1 cellular context compared by ENCODE assay signal in the genomic region with DNA sequence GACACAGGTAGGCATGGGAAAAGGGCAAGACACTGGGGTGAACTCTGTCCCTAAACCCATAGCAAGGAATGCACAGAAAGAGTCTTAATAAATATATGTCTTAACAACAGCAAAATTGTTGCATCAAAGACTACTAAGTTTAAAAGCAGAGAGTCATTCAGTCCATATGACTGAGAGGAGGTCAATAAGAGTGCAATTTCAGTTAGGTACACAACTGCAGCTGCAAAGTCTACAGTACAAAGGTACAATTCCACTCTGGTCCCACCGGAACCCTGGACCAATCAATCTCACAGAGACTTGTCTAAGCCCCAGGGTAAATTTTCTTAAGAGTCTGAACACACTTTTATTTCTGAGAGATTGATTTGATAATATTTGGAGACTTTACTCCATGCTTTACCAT.
TF ChIP-seq lines count a peak whose summit lies in the region.

No MANE protein-coding gene starts in this region.

TF ChIP-seq in HepG2, 621 proteins besides CTCF, POLR2A, EP300 and RAD21 (continued from another document and continues in another):
- TF ChIP-seq, protein P1, sequence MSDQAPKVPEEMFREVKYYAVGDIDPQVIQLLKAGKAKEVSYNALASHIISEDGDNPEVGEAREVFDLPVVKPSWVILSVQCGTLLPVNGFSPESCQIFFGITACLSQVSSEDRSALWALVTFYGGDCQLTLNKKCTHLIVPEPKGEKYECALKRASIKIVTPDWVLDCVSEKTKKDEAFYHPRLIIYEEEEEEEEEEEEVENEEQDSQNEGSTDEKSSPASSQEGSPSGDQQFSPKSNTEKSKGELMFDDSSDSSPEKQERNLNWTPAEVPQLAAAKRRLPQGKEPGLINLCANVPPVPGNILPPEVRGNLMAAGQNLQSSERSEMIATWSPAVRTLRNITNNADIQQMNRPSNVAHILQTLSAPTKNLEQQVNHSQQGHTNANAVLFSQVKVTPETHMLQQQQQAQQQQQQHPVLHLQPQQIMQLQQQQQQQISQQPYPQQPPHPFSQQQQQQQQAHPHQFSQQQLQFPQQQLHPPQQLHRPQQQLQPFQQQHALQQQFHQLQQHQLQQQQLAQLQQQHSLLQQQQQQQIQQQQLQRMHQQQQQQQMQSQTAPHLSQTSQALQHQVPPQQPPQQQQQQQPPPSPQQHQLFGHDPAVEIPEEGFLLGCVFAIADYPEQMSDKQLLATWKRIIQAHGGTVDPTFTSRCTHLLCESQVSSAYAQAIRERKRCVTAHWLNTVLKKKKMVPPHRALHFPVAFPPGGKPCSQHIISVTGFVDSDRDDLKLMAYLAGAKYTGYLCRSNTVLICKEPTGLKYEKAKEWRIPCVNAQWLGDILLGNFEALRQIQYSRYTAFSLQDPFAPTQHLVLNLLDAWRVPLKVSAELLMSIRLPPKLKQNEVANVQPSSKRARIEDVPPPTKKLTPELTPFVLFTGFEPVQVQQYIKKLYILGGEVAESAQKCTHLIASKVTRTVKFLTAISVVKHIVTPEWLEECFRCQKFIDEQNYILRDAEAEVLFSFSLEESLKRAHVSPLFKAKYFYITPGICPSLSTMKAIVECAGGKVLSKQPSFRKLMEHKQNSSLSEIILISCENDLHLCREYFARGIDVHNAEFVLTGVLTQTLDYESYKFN (CRISPR knock-in tag; conservative IDR thresholded peaks at IDR 0.05): peak; percentile 92
- TF ChIP-seq GABPB1 (CRISPR knock-in tag; IDR thresholded peaks at IDR 0.05) (0 out of 2 replicates have a peak, but pooled peaks have one; percentile 18), ZNF446 (CRISPR knock-in tag; IDR thresholded peaks at IDR 0.05) (no peak), PCBP1 (IDR thresholded peaks at IDR 0.05; ENCODE audit: borderline replicate concordance, low read depth, low read length) (no peak), ZNF703 (CRISPR knock-in tag; IDR thresholded peaks at IDR 0.05; ENCODE audit: borderline replicate concordance) (no peak), ZNF572 (CRISPR knock-in tag; IDR thresholded peaks at IDR 0.05) (no peak), CREM (IDR thresholded peaks at IDR 0.05) (peak; percentile 88), CREM (CRISPR knock-in tag; IDR thresholded peaks at IDR 0.05) (no peak), MATR3 (CRISPR knock-in tag; IDR thresholded peaks at IDR 0.05) (no peak), PRPF4 (IDR thresholded peaks at IDR 0.05; ENCODE audit: low read depth, low read length, poor library complexity, severe bottlenecking) (no peak), HNRNPUL1 (IDR thresholded peaks at IDR 0.05; ENCODE audit: low read depth, low read length) (no peak), SPEN (CRISPR knock-in tag; IDR thresholded peaks at IDR 0.05; ENCODE audit: low read depth) (peak; percentile 74; the same call in 1 of the 2 replicates), KDM1A (CRISPR knock-in tag; IDR thresholded peaks at IDR 0.05) (no peak), ZNF782 (CRISPR knock-in tag; IDR thresholded peaks at IDR 0.05; ENCODE audit: borderline replicate concordance) (no peak), RFXANK (CRISPR knock-in tag; IDR thresholded peaks at IDR 0.05) (no peak), ARHGAP35 (CRISPR knock-in tag; IDR thresholded peaks at IDR 0.05; ENCODE audit: borderline replicate concordance) (no peak), ZNF780A (CRISPR knock-in tag; IDR thresholded peaks at IDR 0.05) (no peak), NAIF1 (CRISPR knock-in tag; IDR thresholded peaks at IDR 0.05; ENCODE audit: borderline replicate concordance) (no peak), MTA1 (CRISPR knock-in tag; IDR thresholded peaks at IDR 0.05; ENCODE audit: borderline replicate concordance) (no peak), POGZ (CRISPR knock-in tag; IDR thresholded peaks at IDR 0.05) (peak; percentile 79; the same call in 1 of the 2 replicates), NR2F2 (IDR thresholded peaks at IDR 0.05; ENCODE audit: borderline replicate concordance, low read depth) (peak; percentile 72; the same call in 1 of the 2 replicates), PITX1 (CRISPR knock-in tag; IDR thresholded peaks at IDR 0.05) (peak; percentile 79), ZKSCAN5 (CRISPR knock-in tag; IDR thresholded peaks at IDR 0.05) (no peak), PLRG1 (conservative IDR thresholded peaks at IDR 0.05) (no peak), NFE2L1 (CRISPR knock-in tag; IDR thresholded peaks at IDR 0.05; ENCODE audit: borderline replicate concordance) (no peak), ZNF296 (CRISPR knock-in tag; conservative IDR thresholded peaks at IDR 0.05) (no peak)
- TF ChIP-seq, protein P2, sequence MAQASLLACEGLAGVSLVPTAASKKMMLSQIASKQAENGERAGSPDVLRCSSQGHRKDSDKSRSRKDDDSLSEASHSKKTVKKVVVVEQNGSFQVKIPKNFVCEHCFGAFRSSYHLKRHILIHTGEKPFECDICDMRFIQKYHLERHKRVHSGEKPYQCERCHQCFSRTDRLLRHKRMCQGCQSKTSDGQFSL (CRISPR knock-in tag; IDR thresholded peaks at IDR 0.05): no peak
- TF ChIP-seq, protein P3, sequence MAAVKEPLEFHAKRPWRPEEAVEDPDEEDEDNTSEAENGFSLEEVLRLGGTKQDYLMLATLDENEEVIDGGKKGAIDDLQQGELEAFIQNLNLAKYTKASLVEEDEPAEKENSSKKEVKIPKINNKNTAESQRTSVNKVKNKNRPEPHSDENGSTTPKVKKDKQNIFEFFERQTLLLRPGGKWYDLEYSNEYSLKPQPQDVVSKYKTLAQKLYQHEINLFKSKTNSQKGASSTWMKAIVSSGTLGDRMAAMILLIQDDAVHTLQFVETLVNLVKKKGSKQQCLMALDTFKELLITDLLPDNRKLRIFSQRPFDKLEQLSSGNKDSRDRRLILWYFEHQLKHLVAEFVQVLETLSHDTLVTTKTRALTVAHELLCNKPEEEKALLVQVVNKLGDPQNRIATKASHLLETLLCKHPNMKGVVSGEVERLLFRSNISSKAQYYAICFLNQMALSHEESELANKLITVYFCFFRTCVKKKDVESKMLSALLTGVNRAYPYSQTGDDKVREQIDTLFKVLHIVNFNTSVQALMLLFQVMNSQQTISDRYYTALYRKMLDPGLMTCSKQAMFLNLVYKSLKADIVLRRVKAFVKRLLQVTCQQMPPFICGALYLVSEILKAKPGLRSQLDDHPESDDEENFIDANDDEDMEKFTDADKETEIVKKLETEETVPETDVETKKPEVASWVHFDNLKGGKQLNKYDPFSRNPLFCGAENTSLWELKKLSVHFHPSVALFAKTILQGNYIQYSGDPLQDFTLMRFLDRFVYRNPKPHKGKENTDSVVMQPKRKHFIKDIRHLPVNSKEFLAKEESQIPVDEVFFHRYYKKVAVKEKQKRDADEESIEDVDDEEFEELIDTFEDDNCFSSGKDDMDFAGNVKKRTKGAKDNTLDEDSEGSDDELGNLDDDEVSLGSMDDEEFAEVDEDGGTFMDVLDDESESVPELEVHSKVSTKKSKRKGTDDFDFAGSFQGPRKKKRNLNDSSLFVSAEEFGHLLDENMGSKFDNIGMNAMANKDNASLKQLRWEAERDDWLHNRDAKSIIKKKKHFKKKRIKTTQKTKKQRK (IDR thresholded peaks at IDR 0.05; ENCODE audit: low read length): no peak
- TF ChIP-seq, protein P4, sequence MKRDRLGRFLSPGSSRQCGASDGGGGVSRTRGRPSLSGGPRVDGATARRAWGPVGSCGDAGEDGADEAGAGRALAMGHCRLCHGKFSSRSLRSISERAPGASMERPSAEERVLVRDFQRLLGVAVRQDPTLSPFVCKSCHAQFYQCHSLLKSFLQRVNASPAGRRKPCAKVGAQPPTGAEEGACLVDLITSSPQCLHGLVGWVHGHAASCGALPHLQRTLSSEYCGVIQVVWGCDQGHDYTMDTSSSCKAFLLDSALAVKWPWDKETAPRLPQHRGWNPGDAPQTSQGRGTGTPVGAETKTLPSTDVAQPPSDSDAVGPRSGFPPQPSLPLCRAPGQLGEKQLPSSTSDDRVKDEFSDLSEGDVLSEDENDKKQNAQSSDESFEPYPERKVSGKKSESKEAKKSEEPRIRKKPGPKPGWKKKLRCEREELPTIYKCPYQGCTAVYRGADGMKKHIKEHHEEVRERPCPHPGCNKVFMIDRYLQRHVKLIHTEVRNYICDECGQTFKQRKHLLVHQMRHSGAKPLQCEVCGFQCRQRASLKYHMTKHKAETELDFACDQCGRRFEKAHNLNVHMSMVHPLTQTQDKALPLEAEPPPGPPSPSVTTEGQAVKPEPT (CRISPR knock-in tag; IDR thresholded peaks at IDR 0.05; ENCODE audit: low read depth): no peak
- TF ChIP-seq, protein P5, sequence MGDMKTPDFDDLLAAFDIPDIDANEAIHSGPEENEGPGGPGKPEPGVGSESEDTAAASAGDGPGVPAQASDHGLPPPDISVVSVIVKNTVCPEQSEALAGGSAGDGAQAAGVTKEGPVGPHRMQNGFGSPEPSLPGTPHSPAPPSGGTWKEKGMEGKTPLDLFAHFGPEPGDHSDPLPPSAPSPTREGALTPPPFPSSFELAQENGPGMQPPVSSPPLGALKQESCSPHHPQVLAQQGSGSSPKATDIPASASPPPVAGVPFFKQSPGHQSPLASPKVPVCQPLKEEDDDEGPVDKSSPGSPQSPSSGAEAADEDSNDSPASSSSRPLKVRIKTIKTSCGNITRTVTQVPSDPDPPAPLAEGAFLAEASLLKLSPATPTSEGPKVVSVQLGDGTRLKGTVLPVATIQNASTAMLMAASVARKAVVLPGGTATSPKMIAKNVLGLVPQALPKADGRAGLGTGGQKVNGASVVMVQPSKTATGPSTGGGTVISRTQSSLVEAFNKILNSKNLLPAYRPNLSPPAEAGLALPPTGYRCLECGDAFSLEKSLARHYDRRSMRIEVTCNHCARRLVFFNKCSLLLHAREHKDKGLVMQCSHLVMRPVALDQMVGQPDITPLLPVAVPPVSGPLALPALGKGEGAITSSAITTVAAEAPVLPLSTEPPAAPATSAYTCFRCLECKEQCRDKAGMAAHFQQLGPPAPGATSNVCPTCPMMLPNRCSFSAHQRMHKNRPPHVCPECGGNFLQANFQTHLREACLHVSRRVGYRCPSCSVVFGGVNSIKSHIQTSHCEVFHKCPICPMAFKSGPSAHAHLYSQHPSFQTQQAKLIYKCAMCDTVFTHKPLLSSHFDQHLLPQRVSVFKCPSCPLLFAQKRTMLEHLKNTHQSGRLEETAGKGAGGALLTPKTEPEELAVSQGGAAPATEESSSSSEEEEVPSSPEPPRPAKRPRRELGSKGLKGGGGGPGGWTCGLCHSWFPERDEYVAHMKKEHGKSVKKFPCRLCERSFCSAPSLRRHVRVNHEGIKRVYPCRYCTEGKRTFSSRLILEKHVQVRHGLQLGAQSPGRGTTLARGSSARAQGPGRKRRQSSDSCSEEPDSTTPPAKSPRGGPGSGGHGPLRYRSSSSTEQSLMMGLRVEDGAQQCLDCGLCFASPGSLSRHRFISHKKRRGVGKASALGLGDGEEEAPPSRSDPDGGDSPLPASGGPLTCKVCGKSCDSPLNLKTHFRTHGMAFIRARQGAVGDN (CRISPR knock-in tag; IDR thresholded peaks at IDR 0.05): no peak
- TF ChIP-seq, protein P6, sequence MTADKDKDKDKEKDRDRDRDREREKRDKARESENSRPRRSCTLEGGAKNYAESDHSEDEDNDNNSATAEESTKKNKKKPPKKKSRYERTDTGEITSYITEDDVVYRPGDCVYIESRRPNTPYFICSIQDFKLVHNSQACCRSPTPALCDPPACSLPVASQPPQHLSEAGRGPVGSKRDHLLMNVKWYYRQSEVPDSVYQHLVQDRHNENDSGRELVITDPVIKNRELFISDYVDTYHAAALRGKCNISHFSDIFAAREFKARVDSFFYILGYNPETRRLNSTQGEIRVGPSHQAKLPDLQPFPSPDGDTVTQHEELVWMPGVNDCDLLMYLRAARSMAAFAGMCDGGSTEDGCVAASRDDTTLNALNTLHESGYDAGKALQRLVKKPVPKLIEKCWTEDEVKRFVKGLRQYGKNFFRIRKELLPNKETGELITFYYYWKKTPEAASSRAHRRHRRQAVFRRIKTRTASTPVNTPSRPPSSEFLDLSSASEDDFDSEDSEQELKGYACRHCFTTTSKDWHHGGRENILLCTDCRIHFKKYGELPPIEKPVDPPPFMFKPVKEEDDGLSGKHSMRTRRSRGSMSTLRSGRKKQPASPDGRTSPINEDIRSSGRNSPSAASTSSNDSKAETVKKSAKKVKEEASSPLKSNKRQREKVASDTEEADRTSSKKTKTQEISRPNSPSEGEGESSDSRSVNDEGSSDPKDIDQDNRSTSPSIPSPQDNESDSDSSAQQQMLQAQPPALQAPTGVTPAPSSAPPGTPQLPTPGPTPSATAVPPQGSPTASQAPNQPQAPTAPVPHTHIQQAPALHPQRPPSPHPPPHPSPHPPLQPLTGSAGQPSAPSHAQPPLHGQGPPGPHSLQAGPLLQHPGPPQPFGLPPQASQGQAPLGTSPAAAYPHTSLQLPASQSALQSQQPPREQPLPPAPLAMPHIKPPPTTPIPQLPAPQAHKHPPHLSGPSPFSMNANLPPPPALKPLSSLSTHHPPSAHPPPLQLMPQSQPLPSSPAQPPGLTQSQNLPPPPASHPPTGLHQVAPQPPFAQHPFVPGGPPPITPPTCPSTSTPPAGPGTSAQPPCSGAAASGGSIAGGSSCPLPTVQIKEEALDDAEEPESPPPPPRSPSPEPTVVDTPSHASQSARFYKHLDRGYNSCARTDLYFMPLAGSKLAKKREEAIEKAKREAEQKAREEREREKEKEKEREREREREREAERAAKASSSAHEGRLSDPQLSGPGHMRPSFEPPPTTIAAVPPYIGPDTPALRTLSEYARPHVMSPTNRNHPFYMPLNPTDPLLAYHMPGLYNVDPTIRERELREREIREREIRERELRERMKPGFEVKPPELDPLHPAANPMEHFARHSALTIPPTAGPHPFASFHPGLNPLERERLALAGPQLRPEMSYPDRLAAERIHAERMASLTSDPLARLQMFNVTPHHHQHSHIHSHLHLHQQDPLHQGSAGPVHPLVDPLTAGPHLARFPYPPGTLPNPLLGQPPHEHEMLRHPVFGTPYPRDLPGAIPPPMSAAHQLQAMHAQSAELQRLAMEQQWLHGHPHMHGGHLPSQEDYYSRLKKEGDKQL (CRISPR knock-in tag; IDR thresholded peaks at IDR 0.05; ENCODE audit: low read depth): peak; percentile 82
- TF ChIP-seq, protein P7, sequence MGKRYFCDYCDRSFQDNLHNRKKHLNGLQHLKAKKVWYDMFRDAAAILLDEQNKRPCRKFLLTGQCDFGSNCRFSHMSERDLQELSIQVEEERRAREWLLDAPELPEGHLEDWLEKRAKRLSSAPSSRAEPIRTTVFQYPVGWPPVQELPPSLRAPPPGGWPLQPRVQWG (CRISPR knock-in tag; IDR thresholded peaks at IDR 0.05; ENCODE audit: borderline replicate concordance, low read depth): no peak
- TF ChIP-seq, protein P8, sequence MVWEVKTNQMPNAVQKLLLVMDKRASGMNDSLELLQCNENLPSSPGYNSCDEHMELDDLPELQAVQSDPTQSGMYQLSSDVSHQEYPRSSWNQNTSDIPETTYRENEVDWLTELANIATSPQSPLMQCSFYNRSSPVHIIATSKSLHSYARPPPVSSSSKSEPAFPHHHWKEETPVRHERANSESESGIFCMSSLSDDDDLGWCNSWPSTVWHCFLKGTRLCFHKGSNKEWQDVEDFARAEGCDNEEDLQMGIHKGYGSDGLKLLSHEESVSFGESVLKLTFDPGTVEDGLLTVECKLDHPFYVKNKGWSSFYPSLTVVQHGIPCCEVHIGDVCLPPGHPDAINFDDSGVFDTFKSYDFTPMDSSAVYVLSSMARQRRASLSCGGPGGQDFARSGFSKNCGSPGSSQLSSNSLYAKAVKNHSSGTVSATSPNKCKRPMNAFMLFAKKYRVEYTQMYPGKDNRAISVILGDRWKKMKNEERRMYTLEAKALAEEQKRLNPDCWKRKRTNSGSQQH (CRISPR knock-in tag; IDR thresholded peaks at IDR 0.05; ENCODE audit: low read depth): peak; percentile 82
- TF ChIP-seq, protein P9, sequence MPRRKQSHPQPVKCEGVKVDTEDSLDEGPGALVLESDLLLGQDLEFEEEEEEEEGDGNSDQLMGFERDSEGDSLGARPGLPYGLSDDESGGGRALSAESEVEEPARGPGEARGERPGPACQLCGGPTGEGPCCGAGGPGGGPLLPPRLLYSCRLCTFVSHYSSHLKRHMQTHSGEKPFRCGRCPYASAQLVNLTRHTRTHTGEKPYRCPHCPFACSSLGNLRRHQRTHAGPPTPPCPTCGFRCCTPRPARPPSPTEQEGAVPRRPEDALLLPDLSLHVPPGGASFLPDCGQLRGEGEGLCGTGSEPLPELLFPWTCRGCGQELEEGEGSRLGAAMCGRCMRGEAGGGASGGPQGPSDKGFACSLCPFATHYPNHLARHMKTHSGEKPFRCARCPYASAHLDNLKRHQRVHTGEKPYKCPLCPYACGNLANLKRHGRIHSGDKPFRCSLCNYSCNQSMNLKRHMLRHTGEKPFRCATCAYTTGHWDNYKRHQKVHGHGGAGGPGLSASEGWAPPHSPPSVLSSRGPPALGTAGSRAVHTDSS (CRISPR knock-in tag; conservative IDR thresholded peaks at IDR 0.05): no peak
